ENCODE assay signal across 23 cellular contexts in the genomic region with DNA sequence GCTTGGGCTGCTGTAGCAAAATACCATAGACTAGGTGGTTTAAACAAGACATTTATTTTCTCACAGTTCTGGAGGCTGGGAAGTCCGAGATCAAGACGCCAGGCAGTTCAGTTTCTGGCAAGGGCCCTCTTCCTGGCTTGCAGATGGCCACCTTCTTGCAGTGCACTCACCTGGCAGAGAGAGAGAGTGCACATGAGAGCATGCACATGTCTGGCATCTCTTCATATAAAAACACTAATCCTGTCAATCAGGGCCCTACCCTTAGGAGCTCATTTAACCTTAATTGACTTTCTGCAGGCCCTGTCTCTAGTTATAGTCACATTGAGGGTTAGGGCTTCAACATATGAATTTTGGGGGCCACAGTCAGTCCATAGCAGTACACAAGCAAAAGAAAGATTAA.
"Had no signal": no experiment of that assay in that cellular context is flagged by ENCODE, and none has a peak within 500 bp of the region (broad histone marks: within the 10 kb centered on the region; RNA-seq: fewer than 3 reads in every experiment).

No MANE protein-coding gene starts in this region.

- DNase-seq: hippocampal formation; left ventricle myocardium inferior; mesendoderm; naive B cell; natural killer cell; nephron progenitor cell; occipital lobe; right lobe of liver; stimulated activated CD4-positive, alpha-beta T cell treated with anti-CD3 and anti-CD28 coated beads, Interleukin-1b, Interleukin-23, amount 100 ng/mL, for 48 hours; stimulated activated CD4-positive, alpha-beta T cell treated with anti-CD3 and anti-CD28 coated beads, Interleukin-2, amount 100 ng/mL, for 48 hours; stimulated activated CD4-positive, alpha-beta T cell treated with anti-CD3 and anti-CD28 coated beads, Interleukin-4, amount 100 ng/mL, for 4 hours; stimulated activated CD8-positive, alpha-beta memory T cell treated with anti-CD3 and anti-CD28 coated beads, Interleukin-4, amount 100 ng/mL, for 48 hours; stimulated activated naive CD4-positive, alpha-beta T cell treated with Interleukin-2 at 50 U/mL for 16 hours; stimulated activated naive CD8-positive, alpha-beta T cell treated with anti-CD3 and anti-CD28 coated beads, Interleukin-15, amount 100 ng/mL, for 72 hours; substantia nigra had no signal

- H3K4me3 ChIP-seq: left ventricle myocardium inferior, lung, neural progenitor cell, right atrium auricular region, right lobe of liver, smooth muscle cell, tibial nerve, vagina had no signal

- H3K27me3 ChIP-seq: neural progenitor cell, neutrophil, right atrium auricular region, right lobe of liver, tibial nerve, vagina had no signal

- H3K9me3 ChIP-seq: left ventricle myocardium inferior, neutrophil, right atrium auricular region, right lobe of liver, tibial nerve, vagina had no signal

- H3K4me1 ChIP-seq: neural progenitor cell, parathyroid adenoma, right atrium auricular region had no signal

- H3K36me3 ChIP-seq: left ventricle myocardium inferior, neural progenitor cell, neutrophil, right atrium auricular region, right lobe of liver, tibial nerve, vagina had no signal

- H3K27ac ChIP-seq: left ventricle myocardium inferior, neural progenitor cell, neutrophil, parathyroid adenoma, right atrium auricular region, right lobe of liver, tibial nerve, vagina had no signal
